In the genomic region with DNA sequence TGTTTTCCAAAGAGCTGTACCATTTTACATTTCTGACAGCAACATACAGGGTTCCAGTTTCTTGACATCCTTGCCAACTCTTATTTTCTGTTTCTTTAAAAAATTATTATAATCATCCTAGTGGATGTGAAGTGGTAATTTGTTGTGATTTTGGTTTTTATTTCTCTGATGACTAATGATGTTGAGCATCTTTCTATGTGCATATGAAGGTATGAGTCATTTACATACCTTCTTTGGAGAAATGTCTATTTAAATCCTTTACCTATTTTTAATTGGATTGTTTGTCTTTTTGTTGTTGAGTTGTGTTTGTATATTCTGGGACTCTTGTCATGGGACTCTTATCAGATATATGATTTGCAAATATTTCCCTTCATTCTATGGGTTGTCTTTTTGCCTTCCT, we compare ENCODE assay signal across 3 cellular contexts.
A peak's percentile ranks its signal among the peaks of the same experiment; 100 is the strongest.
TF ChIP-seq lines count a peak whose summit lies in the region.

No MANE protein-coding gene starts in this region.

TF ChIP-seq in SK-N-SH, 30 proteins besides CTCF, POLR2A, EP300 and RAD21:
- TF ChIP-seq MXI1 (IDR thresholded peaks at IDR 0.05; ENCODE audit: low read depth, low read length) (no peak), POLR2AphosphoS5 (IDR thresholded peaks at IDR 0.05; ENCODE audit: low read depth, low read length) (no peak), FOSL2 (IDR thresholded peaks at IDR 0.05; ENCODE audit: borderline replicate concordance, low read depth) (peak; percentile 30; the same call in 1 of the 2 replicates)
TF ChIP-seq in SK-N-SH: peak in this region for 1.

TF ChIP-seq in SK-N-SH treated with all-trans-retinoic acid at 6 μM for 48 hours, 23 proteins besides CTCF, POLR2A, EP300 and RAD21:
- TF ChIP-seq, protein P1, sequence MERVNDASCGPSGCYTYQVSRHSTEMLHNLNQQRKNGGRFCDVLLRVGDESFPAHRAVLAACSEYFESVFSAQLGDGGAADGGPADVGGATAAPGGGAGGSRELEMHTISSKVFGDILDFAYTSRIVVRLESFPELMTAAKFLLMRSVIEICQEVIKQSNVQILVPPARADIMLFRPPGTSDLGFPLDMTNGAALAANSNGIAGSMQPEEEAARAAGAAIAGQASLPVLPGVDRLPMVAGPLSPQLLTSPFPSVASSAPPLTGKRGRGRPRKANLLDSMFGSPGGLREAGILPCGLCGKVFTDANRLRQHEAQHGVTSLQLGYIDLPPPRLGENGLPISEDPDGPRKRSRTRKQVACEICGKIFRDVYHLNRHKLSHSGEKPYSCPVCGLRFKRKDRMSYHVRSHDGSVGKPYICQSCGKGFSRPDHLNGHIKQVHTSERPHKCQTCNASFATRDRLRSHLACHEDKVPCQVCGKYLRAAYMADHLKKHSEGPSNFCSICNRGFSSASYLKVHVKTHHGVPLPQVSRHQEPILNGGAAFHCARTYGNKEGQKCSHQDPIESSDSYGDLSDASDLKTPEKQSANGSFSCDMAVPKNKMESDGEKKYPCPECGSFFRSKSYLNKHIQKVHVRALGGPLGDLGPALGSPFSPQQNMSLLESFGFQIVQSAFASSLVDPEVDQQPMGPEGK (CRISPR knock-in tag; IDR thresholded peaks at IDR 0.05; ENCODE audit: borderline replicate concordance) = no peak
- no peak for TF ChIP-seq RARB (CRISPR knock-in tag; IDR thresholded peaks at IDR 0.05)
- no peak for TF ChIP-seq TSHZ2 (CRISPR knock-in tag; IDR thresholded peaks at IDR 0.05)
- TF ChIP-seq ZFP3 (CRISPR knock-in tag; IDR thresholded peaks at IDR 0.05) = no peak
- TF ChIP-seq BACH2 (CRISPR knock-in tag; IDR thresholded peaks at IDR 0.05; ENCODE audit: borderline replicate concordance) = no peak
- no peak for TF ChIP-seq ZNF8 (CRISPR knock-in tag; IDR thresholded peaks at IDR 0.05)
- TF ChIP-seq, protein P2, sequence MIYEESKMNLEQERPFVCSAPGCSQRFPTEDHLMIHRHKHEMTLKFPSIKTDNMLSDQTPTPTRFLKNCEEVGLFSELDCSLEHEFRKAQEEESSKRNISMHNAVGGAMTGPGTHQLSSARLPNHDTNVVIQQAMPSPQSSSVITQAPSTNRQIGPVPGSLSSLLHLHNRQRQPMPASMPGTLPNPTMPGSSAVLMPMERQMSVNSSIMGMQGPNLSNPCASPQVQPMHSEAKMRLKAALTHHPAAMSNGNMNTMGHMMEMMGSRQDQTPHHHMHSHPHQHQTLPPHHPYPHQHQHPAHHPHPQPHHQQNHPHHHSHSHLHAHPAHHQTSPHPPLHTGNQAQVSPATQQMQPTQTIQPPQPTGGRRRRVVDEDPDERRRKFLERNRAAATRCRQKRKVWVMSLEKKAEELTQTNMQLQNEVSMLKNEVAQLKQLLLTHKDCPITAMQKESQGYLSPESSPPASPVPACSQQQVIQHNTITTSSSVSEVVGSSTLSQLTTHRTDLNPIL (CRISPR knock-in tag; IDR thresholded peaks at IDR 0.05; ENCODE audit: low read depth) = no peak
- TF ChIP-seq ISL1 (CRISPR knock-in tag; IDR thresholded peaks at IDR 0.05) = no peak
- no peak for TF ChIP-seq OSR1 (CRISPR knock-in tag; IDR thresholded peaks at IDR 0.05)

TF ChIP-seq in IMR-90, 13 proteins besides CTCF, POLR2A, EP300 and RAD21:
- TF ChIP-seq FOS (IDR thresholded peaks at IDR 0.05; ENCODE audit: low read depth, low read length) = peak; percentile 50; the same call in 1 of the 2 replicates
- TF ChIP-seq CEBPB (IDR thresholded peaks at IDR 0.05; ENCODE audit: low read depth, low read length) = no peak
